In genomic region chr1:38586993-38587646, GRCh38 we compare ENCODE assay signal across 9 cellular contexts.
DNase-seq lines count a peak whose midpoint lies in the region; ATAC-seq and TF ChIP-seq lines count a peak whose summit lies in the region.
"Had no signal": no experiment of that assay in that cellular context is flagged by ENCODE, and none has a peak within 500 bp of the region (broad histone marks: within the 10 kb centered on the region; RNA-seq: fewer than 3 reads in every experiment).

No MANE protein-coding gene starts in this region.

- no peak overlapping the region for H3K4me3 ChIP-seq in foreskin fibroblast (ENCODE audit: low read depth in 1 of 2, low read length in 2 of 2)
- H3K4me3 ChIP-seq: BLaER1 treated with 17β-estradiol and CSF1 and Interleukin-3, amounts not matched to agents 10 nM and 100 nM had no signal

- H3K27me3 Mint-ChIP-seq in progenitor cell of endocrine pancreas, result peaks cover 21% of the 10 kb centered on the region

- peaks cover 12% of the 10 kb centered on the region for H3K9me3 Mint-ChIP-seq in progenitor cell of endocrine pancreas (ENCODE audit: low read depth)

- H3K36me3 Mint-ChIP-seq in progenitor cell of endocrine pancreas (ENCODE audit: insufficient read depth), result no peaks in the 10 kb centered on the region

- DNase-seq in NCI-H1417 (lab: John Stamatoyannopoulos, UW), result peak; percentile 24 to 46 (median 38)
- no peak for DNase-seq in NCI-H1417 treated with DMSO at 0.1 percent for 48 hours (lab: John Stamatoyannopoulos, UW)
- DNase-seq in NCI-H526 treated with DMSO at 0.1 percent for 48 hours (lab: John Stamatoyannopoulos, UW), result peak; percentile 17
- peak; percentile 33 for DNase-seq in activated T-cell treated with anti-CD3 and anti-CD28 coated beads for 48 hours (ENCODE audit: low read depth)
- no peak for DNase-seq in foreskin fibroblast
- peak; percentile 52 for DNase-seq in progenitor cell of endocrine pancreas (ENCODE audit: low spot score, unreplicated experiment)
- no peak for DNase-seq in DMS153 treated with DMSO at 0.1 percent for 48 hours (lab: John Stamatoyannopoulos, UW; ENCODE audit: unreplicated experiment)

- ATAC-seq in HG03565 (IDR thresholded peaks at IDR 0.05; ENCODE audit: unreplicated experiment), result no peak

- no peaks in the 10 kb centered on the region for H3K4me1 Mint-ChIP-seq in progenitor cell of endocrine pancreas (ENCODE audit: low read depth)

- no peak overlapping the region for H3K27ac Mint-ChIP-seq in progenitor cell of endocrine pancreas

- H3K4me3 Mint-ChIP-seq in progenitor cell of endocrine pancreas (ENCODE audit: low read depth), result no peak overlapping the region

- TF ChIP-seq CTCF in foreskin fibroblast (IDR thresholded peaks at IDR 0.05; ENCODE audit: low read depth, low read length), result peak; percentile 85
- peak; percentile 92 for TF ChIP-seq CTCF in progenitor cell of endocrine pancreas (IDR thresholded peaks at IDR 0.05; ENCODE audit: unreplicated experiment)

Comparison
In these comparisons a context has a peak if more than half of its experiments do, and no peak if none do; other contexts are left out.
1. DNase-seq: peak in NCI-H1417 (3 of 3), NCI-H526 treated with DMSO at 0.1 percent for 48 hours (single experiment), activated T-cell treated with anti-CD3 and anti-CD28 coated beads for 48 hours (single experiment) and progenitor cell of endocrine pancreas (single experiment); none in NCI-H1417 treated with DMSO at 0.1 percent for 48 hours (single experiment), foreskin fibroblast (0 of 2) and DMS153 treated with DMSO at 0.1 percent for 48 hours (single experiment).